Comparison of ENCODE assay signal across 7 cellular contexts in genomic region chr6:26088344-26088743, GRCh38. TPM values are rescaled to one million over a fixed set of nuclear protein-coding genes. Genes with fewer than 3 reads are reported as not detected.
DNase-seq lines count a peak whose midpoint lies in the region; ATAC-seq and TF ChIP-seq lines count a peak whose summit lies in the region.

No MANE protein-coding gene starts in this region.

- TF ChIP-seq CTCF in astrocyte of the spinal cord (IDR thresholded peaks at IDR 0.05; ENCODE audit: low read depth, low read length) (no peak), kidney epithelial cell (IDR thresholded peaks at IDR 0.05; ENCODE audit: insufficient read depth, low read length, poor library complexity, severe bottlenecking) (no peak)

- DNase-seq in astrocyte of the spinal cord (ENCODE audit: low read depth, low spot score) (peak; percentile 33), kidney epithelial cell (ENCODE audit: low read depth) (no peak), superior temporal gyrus (ENCODE audit: extremely low spot score) (peak; percentile 22), SW 1271 (lab: John Stamatoyannopoulos, UW) (no peak)
- no peak for DNase-seq in activated CD4-positive, CD25-positive, alpha-beta regulatory T cell (lab: John Stamatoyannopoulos, UW)

- H3K4me3 ChIP-seq in HUES6 (ENCODE audit: low read depth, low read length): peak overlapping the region; percentile 70
- peak overlapping the region; percentile 66 for H3K4me3 ChIP-seq in astrocyte of the spinal cord (ENCODE audit: low read depth, low read length)
- H3K4me3 ChIP-seq in kidney epithelial cell (ENCODE audit: low read depth, low read length): peak overlapping the region; percentile 58

- no peaks in the 10 kb centered on the region for H3K9me3 ChIP-seq in HUES6 (ENCODE audit: control insufficient read depth, insufficient read depth, low read depth, low read length)

- H3K36me3 ChIP-seq in HUES6 (ENCODE audit: control insufficient read depth, insufficient read depth, low read length) (no peaks in the 10 kb centered on the region), kidney epithelial cell (ENCODE audit: control insufficient read depth, insufficient read depth, low read length) (no peaks in the 10 kb centered on the region)

- in situ Hi-C loops in astrocyte of the spinal cord (cut with HindIII; ENCODE audit: low sequenced_read_pairs): no loop called here

- no peak for ATAC-seq in GM21576 (IDR thresholded peaks at IDR 0.05; ENCODE audit: unreplicated experiment)

- H3K27me3 ChIP-seq in HUES6 (ENCODE audit: control insufficient read depth, insufficient read depth, low read length) (no peaks in the 10 kb centered on the region), kidney epithelial cell (ENCODE audit: control insufficient read depth, insufficient read depth, low read length) (no peaks in the 10 kb centered on the region)

- H3K9ac ChIP-seq in HUES6 (ENCODE audit: low read length): no peak overlapping the region

- H3K27ac ChIP-seq in HUES6 (ENCODE audit: low read depth, low read length): no peak overlapping the region

- H3K4me1 ChIP-seq in HUES6 (ENCODE audit: control insufficient read depth, insufficient read depth, low read length): peaks cover 11% of the 10 kb centered on the region; the same call in 1 of the 2 replicates

RNA-seq across cellular contexts. Expression of gene HFE, which starts 1.1 kb away (rescaled TPM):
- 1.4 and 2.6 TPM in 2 replicates for total RNA-seq in kidney epithelial cell

Comparison
In these comparisons a context has a peak if more than half of its experiments do, and no peak if none do; other contexts are left out.
1. DNase-seq: peak in astrocyte of the spinal cord (single experiment) and superior temporal gyrus (single experiment); none in kidney epithelial cell (single experiment), activated CD4-positive, CD25-positive, alpha-beta regulatory T cell (0 of 4) and SW 1271 (0 of 2).
2. Peak in every context shown above with its lines, with median percentiles within 50 percentile points of each other: H3K4me3 ChIP-seq.